Comparison of ENCODE assay signal across 1 cellular context in genomic region chr9:112387115-112387514, GRCh38.
TF ChIP-seq lines count a peak whose summit lies in the region.

No MANE protein-coding gene starts in this region.

TF ChIP-seq in HepG2, 621 proteins besides CTCF, POLR2A, EP300 and RAD21:
- TF ChIP-seq ZNF788 (CRISPR knock-in tag; IDR thresholded peaks at IDR 0.05; ENCODE audit: borderline replicate concordance), result no peak
- TF ChIP-seq AHR (CRISPR knock-in tag; IDR thresholded peaks at IDR 0.05), result no peak
- no peak for TF ChIP-seq ZBTB10 (CRISPR knock-in tag; IDR thresholded peaks at IDR 0.05; ENCODE audit: borderline replicate concordance)
- no peak for TF ChIP-seq ZNF672 (CRISPR knock-in tag; IDR thresholded peaks at IDR 0.05)
- no peak for TF ChIP-seq STAG1 (CRISPR knock-in tag; IDR thresholded peaks at IDR 0.05)
- TF ChIP-seq HOXA3 (CRISPR knock-in tag; IDR thresholded peaks at IDR 0.05), result no peak
- TF ChIP-seq ZXDC (CRISPR knock-in tag; IDR thresholded peaks at IDR 0.05), result no peak
- TF ChIP-seq PHF8 (CRISPR knock-in tag; IDR thresholded peaks at IDR 0.05), result no peak
- no peak for TF ChIP-seq ZNF558 (CRISPR knock-in tag; IDR thresholded peaks at IDR 0.05; ENCODE audit: borderline replicate concordance)
- TF ChIP-seq BCL3 (CRISPR knock-in tag; IDR thresholded peaks at IDR 0.05), result no peak
- TF ChIP-seq RBM22 (optimal IDR thresholded peaks at IDR 0.05; ENCODE audit: low read length), result no peak
- TF ChIP-seq ZNF280D (CRISPR knock-in tag; IDR thresholded peaks at IDR 0.05), result no peak
- no peak for TF ChIP-seq GLI4 (CRISPR knock-in tag; IDR thresholded peaks at IDR 0.05; ENCODE audit: borderline replicate concordance)
- no peak for TF ChIP-seq KAT8 (CRISPR knock-in tag; IDR thresholded peaks at IDR 0.05)
- TF ChIP-seq SETDB1 (CRISPR knock-in tag; IDR thresholded peaks at IDR 0.05; ENCODE audit: borderline replicate concordance), result no peak
- TF ChIP-seq SKI (IDR thresholded peaks at IDR 0.05; ENCODE audit: partially characterized antibody), result no peak
- no peak for TF ChIP-seq CEBPG (CRISPR knock-in tag; IDR thresholded peaks at IDR 0.05)
- no peak for TF ChIP-seq ZNF207 (IDR thresholded peaks at IDR 0.05; ENCODE audit: borderline replicate concordance)
- no peak for TF ChIP-seq U2AF1 (optimal IDR thresholded peaks at IDR 0.05; ENCODE audit: low read depth, low read length)
- TF ChIP-seq ZSCAN21 (CRISPR knock-in tag; IDR thresholded peaks at IDR 0.05; ENCODE audit: borderline replicate concordance), result no peak
